Comparison of ENCODE assay signal across 19 cellular contexts in genomic region chr1:42806593-42806992, GRCh38. TPM values are rescaled to one million over a fixed set of nuclear protein-coding genes. Genes with fewer than 3 reads are reported as not detected.
DNase-seq lines count a peak whose midpoint lies in the region; ATAC-seq and TF ChIP-seq lines count a peak whose summit lies in the region.
"Had no signal": no experiment of that assay in that cellular context is flagged by ENCODE, and none has a peak within 500 bp of the region (broad histone marks: within the 10 kb centered on the region; RNA-seq: fewer than 3 reads in every experiment).

No MANE protein-coding gene starts in this region.

- H3K36me3 ChIP-seq in upper lobe of right lung: peaks cover 9% of the 10 kb centered on the region
- no peaks in the 10 kb centered on the region for H3K36me3 ChIP-seq in transverse colon

- H3K27me3 Mint-ChIP-seq in brain (no peaks in the 10 kb centered on the region), neural crest cell (ENCODE audit: low read depth) (no peaks in the 10 kb centered on the region)

- peak overlapping the region in 3 of 5 experiments; percentile 34 to 69 (median 40) for H3K27ac Mint-ChIP-seq in brain
- peak overlapping the region; percentile 87 for H3K27ac Mint-ChIP-seq in neural crest cell (ENCODE audit: unreplicated experiment)
- H3K27ac Mint-ChIP-seq: CD14-positive monocyte, GM23338 had no signal

- ATAC-seq in upper lobe of right lung: no peak
- ATAC-seq: GM12878, GM23338, HCT116, K562, SK-N-SH treated with all-trans-retinoic acid at 6 μM for 48 hours had no signal

- H3K36me3 Mint-ChIP-seq in brain (peaks cover 77% of the 10 kb centered on the region), neural crest cell (ENCODE audit: low read depth) (peaks cover 18% of the 10 kb centered on the region)

- no peaks in the 10 kb centered on the region for H3K9me3 ChIP-seq in upper lobe of right lung
- H3K9me3 ChIP-seq in transverse colon: no peaks in the 10 kb centered on the region

- WGBS in transverse colon (ENCODE audit: low coverage in 1 of 2), 2 donors: 91 to 92% methylated on average over 4 to 5 of the region's 5 CpGs

- intact Hi-C loops in upper lobe of right lung (cut with DNase I): no loop called here
- intact Hi-C loops in transverse colon (cut with DNase I; ENCODE audit: low total_unique reads): no loop called here

- in situ Hi-C loops in transverse colon (cut with MboI; ENCODE audit: low pct_ligation_motif_present in 1 of 4, low pct_unique_long_range_greater_than_20kb in 1 of 4, low sequenced_read_pairs in 3 of 4): no loop called here

- no peak overlapping the region for H3K4me3 ChIP-seq in upper lobe of right lung
- H3K4me3 ChIP-seq in transverse colon: no peak overlapping the region
- H3K4me3 ChIP-seq: GM12878, GM23338, K562 had no signal

- peak; percentile 28 for DNase-seq in EH (ENCODE audit: low read depth)
- peak; percentile 13 for DNase-seq in HCEC 1CT
- no peak for DNase-seq in neural crest cell (ENCODE audit: low read depth, low spot score)
- no peak for DNase-seq in NCI-H1436 (lab: John Stamatoyannopoulos, UW)
- DNase-seq in upper lobe of right lung: no peak
- DNase-seq in transverse colon: no peak
- DNase-seq: ACHN, DND-41, NCI-H1092 treated with DMSO at 0.1 percent for 48 hours, NCI-H510A, OCI-M1, SHP77 had no signal

- no peak for TF ChIP-seq EP300 in transverse colon (IDR thresholded peaks at IDR 0.05; ENCODE audit: low read depth)

- H3K4me3 Mint-ChIP-seq in brain (no peak overlapping the region), neural crest cell (no peak overlapping the region)
- H3K4me3 Mint-ChIP-seq: CD14-positive monocyte, GM23338 had no signal

- H3K4me1 ChIP-seq in upper lobe of right lung: no peaks in the 10 kb centered on the region
- H3K4me1 ChIP-seq in transverse colon: no peaks in the 10 kb centered on the region

- H3K9me3 Mint-ChIP-seq in brain (peaks cover 0 to 8% (median 0%) of the 10 kb centered on the region in 5 experiments), neural crest cell (peaks cover 4% of the 10 kb centered on the region)

- H3K27me3 ChIP-seq in upper lobe of right lung (no peaks in the 10 kb centered on the region), transverse colon (no peaks in the 10 kb centered on the region)

- TF ChIP-seq POLR2A in transverse colon (IDR thresholded peaks at IDR 0.05): no peak

- TF ChIP-seq CTCF in brain (conservative IDR thresholded peaks at IDR 0.05) (no peak), neural crest cell (conservative IDR thresholded peaks at IDR 0.05) (no peak), upper lobe of right lung (IDR thresholded peaks at IDR 0.05) (no peak), transverse colon (IDR thresholded peaks at IDR 0.05) (no peak)

- H3K4me1 Mint-ChIP-seq in brain: peaks cover 44% of the 10 kb centered on the region
- no peaks in the 10 kb centered on the region for H3K4me1 Mint-ChIP-seq in neural crest cell
- H3K4me1 Mint-ChIP-seq: CD14-positive monocyte, GM23338 had no signal

- H3K27ac ChIP-seq in upper lobe of right lung: no peak overlapping the region
- H3K27ac ChIP-seq in transverse colon: no peak overlapping the region

RNA-seq across cellular contexts. Expression of gene ERMAP, which starts 10.3 kb away (rescaled TPM):
- polyA plus RNA-seq in brain (ENCODE audit: insufficient read depth, low read depth, low replicate concordance): 4.9 TPM
- 7.1 and 8.8 TPM in 2 replicates for total RNA-seq in neural crest cell
- total RNA-seq in upper lobe of right lung: 18.2 TPM
- 10 to 100 TPM; 12.5 to 30.7 (median 14.1) TPM for total RNA-seq in transverse colon

RNA-seq across cellular contexts. Expression of gene SVBP, which starts 10.6 kb away (rescaled TPM):
- polyA plus RNA-seq in brain (ENCODE audit: insufficient read depth, low read depth, low replicate concordance): 97.6 TPM
- total RNA-seq in neural crest cell (46.5 and 47.9 TPM in 2 replicates), upper lobe of right lung (19.4 TPM), transverse colon (10 to 100 TPM; 15.3 to 33.3 (median 17.6) TPM)

RNA-seq across cellular contexts. Expression of gene TMEM269, which starts 21.8 kb away (rescaled TPM):
- not detected for polyA plus RNA-seq in brain (ENCODE audit: insufficient read depth, low read depth, low replicate concordance)
- total RNA-seq in neural crest cell (0.70 and 0.91 TPM in 2 replicates), upper lobe of right lung (not detected), transverse colon (under 1 TPM in 1 of 4 donors, not detected in 3; 0.37 TPM)
- polyA plus RNA-seq: CD14-positive monocyte had no signal

RNA-seq across cellular contexts. Expression of gene C1orf50, which starts 39.5 kb away (rescaled TPM):
- polyA plus RNA-seq in brain (ENCODE audit: insufficient read depth, low read depth, low replicate concordance): 13.3 TPM
- total RNA-seq in neural crest cell (9.7 and 13.6 TPM in 2 replicates), upper lobe of right lung (6.1 TPM), transverse colon (10 to 100 TPM in 1 of 4 donors, 1 to 10 TPM in 3; 4.0 to 81.2 (median 8.1) TPM)

RNA-seq across cellular contexts. Expression of gene P3H1, which starts 39.8 kb away (rescaled TPM):
- polyA plus RNA-seq in brain (ENCODE audit: insufficient read depth, low read depth, low replicate concordance): 22.2 TPM
- total RNA-seq in neural crest cell (77.2 and 88.6 TPM in 2 replicates), upper lobe of right lung (22.3 TPM), transverse colon (10 to 100 TPM in 3 of 4 donors, 1 to 10 TPM in 1; 8.7 to 37.2 (median 10.2) TPM)

Comparison
In these comparisons a context has a peak if more than half of its experiments do, and no peak if none do; other contexts are left out.
1. DNase-seq: peak in EH (single experiment) and HCEC 1CT (single experiment); none in neural crest cell (single experiment), NCI-H1436 (single experiment), upper lobe of right lung (single experiment) and transverse colon (single experiment).